Comparison of ENCODE assay signal across 1 cellular context in the genomic region with DNA sequence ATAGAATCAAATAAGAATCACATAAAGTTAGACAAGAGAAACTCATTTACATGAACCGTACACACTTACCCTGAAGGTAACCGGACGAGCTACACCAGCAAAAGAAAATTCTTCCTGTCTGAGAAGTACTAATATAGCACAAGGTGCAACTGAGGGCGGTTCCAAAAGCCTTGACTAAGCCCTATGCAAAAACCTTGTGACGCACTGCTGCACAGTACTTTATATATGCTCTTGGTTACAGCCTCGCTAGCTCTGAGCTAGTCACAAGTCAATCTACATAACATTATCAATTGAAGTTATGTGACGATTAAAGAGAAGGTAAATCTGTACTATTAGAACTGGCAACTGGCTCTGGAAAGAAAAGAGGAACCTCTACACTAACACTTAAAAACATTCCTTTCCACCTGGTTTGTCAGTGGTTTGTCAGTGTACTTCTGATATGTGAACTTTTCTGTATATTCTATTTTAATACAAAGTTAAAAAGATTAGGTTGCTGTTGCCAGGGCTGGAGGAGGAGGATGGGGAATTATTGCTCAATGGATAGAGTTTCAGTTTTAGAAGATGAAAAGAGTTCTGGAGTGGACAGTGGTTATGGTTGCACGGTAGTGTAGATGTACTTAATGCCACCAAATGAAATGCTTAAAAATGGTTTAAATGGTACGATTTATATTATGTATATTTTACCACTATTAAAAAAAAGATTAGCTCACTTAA.
TF ChIP-seq lines count a peak whose summit lies in the region.

No MANE protein-coding gene starts in this region.

TF ChIP-seq in K562, 482 proteins besides CTCF, POLR2A, EP300 and RAD21 (continues in another document):
- TF ChIP-seq MYC (IDR thresholded peaks at IDR 0.05; ENCODE audit: low read depth, low read length) = no peak
- no peak for TF ChIP-seq MYC (CRISPR knock-in tag; IDR thresholded peaks at IDR 0.05; ENCODE audit: borderline replicate concordance, low read depth)
- TF ChIP-seq ZNF707 (CRISPR knock-in tag; conservative IDR thresholded peaks at IDR 0.05) = no peak
- TF ChIP-seq, protein P1, sequence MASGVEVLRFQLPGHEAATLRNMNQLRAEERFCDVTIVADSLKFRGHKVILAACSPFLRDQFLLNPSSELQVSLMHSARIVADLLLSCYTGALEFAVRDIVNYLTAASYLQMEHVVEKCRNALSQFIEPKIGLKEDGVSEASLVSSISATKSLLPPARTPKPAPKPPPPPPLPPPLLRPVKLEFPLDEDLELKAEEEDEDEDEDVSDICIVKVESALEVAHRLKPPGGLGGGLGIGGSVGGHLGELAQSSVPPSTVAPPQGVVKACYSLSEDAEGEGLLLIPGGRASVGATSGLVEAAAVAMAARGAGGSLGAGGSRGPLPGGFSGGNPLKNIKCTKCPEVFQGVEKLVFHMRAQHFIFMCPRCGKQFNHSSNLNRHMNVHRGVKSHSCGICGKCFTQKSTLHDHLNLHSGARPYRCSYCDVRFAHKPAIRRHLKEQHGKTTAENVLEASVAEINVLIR (CRISPR knock-in tag; IDR thresholded peaks at IDR 0.05) = no peak
- no peak for TF ChIP-seq GABPA (tag; conservative IDR thresholded peaks at IDR 0.05; ENCODE audit: low read depth)
- TF ChIP-seq ZNF232 (CRISPR knock-in tag; IDR thresholded peaks at IDR 0.05) = no peak
- TF ChIP-seq HMBOX1 (IDR thresholded peaks at IDR 0.05) = peak; percentile 71
- no peak for TF ChIP-seq GTF2A2 (tag; IDR thresholded peaks at IDR 0.05)
- TF ChIP-seq IRF9 (tag; IDR thresholded peaks at IDR 0.05) = no peak
- TF ChIP-seq NRF1 (conservative IDR thresholded peaks at IDR 0.05 in 1 of 2, IDR thresholded peaks at IDR 0.05 in 1 of 2) = 0 out of 4 replicates have a peak, but pooled peaks of 1 of the 2 experiments have one; percentile 15
- no peak for TF ChIP-seq L3MBTL2 (IDR thresholded peaks at IDR 0.05)
- TF ChIP-seq, protein P2, sequence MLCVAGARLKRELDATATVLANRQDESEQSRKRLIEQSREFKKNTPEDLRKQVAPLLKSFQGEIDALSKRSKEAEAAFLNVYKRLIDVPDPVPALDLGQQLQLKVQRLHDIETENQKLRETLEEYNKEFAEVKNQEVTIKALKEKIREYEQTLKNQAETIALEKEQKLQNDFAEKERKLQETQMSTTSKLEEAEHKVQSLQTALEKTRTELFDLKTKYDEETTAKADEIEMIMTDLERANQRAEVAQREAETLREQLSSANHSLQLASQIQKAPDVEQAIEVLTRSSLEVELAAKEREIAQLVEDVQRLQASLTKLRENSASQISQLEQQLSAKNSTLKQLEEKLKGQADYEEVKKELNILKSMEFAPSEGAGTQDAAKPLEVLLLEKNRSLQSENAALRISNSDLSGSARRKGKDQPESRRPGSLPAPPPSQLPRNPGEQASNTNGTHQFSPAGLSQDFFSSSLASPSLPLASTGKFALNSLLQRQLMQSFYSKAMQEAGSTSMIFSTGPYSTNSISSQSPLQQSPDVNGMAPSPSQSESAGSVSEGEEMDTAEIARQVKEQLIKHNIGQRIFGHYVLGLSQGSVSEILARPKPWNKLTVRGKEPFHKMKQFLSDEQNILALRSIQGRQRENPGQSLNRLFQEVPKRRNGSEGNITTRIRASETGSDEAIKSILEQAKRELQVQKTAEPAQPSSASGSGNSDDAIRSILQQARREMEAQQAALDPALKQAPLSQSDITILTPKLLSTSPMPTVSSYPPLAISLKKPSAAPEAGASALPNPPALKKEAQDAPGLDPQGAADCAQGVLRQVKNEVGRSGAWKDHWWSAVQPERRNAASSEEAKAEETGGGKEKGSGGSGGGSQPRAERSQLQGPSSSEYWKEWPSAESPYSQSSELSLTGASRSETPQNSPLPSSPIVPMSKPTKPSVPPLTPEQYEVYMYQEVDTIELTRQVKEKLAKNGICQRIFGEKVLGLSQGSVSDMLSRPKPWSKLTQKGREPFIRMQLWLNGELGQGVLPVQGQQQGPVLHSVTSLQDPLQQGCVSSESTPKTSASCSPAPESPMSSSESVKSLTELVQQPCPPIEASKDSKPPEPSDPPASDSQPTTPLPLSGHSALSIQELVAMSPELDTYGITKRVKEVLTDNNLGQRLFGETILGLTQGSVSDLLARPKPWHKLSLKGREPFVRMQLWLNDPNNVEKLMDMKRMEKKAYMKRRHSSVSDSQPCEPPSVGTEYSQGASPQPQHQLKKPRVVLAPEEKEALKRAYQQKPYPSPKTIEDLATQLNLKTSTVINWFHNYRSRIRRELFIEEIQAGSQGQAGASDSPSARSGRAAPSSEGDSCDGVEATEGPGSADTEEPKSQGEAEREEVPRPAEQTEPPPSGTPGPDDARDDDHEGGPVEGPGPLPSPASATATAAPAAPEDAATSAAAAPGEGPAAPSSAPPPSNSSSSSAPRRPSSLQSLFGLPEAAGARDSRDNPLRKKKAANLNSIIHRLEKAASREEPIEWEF (CRISPR knock-in tag; IDR thresholded peaks at IDR 0.05) = no peak
- TF ChIP-seq, protein P3, sequence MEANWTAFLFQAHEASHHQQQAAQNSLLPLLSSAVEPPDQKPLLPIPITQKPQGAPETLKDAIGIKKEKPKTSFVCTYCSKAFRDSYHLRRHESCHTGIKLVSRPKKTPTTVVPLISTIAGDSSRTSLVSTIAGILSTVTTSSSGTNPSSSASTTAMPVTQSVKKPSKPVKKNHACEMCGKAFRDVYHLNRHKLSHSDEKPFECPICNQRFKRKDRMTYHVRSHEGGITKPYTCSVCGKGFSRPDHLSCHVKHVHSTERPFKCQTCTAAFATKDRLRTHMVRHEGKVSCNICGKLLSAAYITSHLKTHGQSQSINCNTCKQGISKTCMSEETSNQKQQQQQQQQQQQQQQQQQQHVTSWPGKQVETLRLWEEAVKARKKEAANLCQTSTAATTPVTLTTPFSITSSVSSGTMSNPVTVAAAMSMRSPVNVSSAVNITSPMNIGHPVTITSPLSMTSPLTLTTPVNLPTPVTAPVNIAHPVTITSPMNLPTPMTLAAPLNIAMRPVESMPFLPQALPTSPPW (CRISPR knock-in tag; IDR thresholded peaks at IDR 0.05) = 0 out of 2 replicates have a peak, but pooled peaks have one; percentile 14
- TF ChIP-seq ATF1 (CRISPR knock-in tag; IDR thresholded peaks at IDR 0.05) = no peak
- peak; percentile 52 for TF ChIP-seq ATF1 (tag; IDR thresholded peaks at IDR 0.05)
- no peak for TF ChIP-seq MEIS2 (IDR thresholded peaks at IDR 0.05; ENCODE audit: partially characterized antibody)
- TF ChIP-seq NELFE (IDR thresholded peaks at IDR 0.05; ENCODE audit: insufficient read depth, insufficient read length) = no peak
- TF ChIP-seq HDAC6 (IDR thresholded peaks at IDR 0.05; ENCODE audit: low read depth, low read length) = no peak
- TF ChIP-seq SMAD3 (CRISPR knock-in tag; conservative IDR thresholded peaks at IDR 0.05) = no peak
- no peak for TF ChIP-seq ATF7 (IDR thresholded peaks at IDR 0.05)
- TF ChIP-seq ZNF311 (CRISPR knock-in tag; IDR thresholded peaks at IDR 0.05) = no peak
- TF ChIP-seq, protein P4, sequence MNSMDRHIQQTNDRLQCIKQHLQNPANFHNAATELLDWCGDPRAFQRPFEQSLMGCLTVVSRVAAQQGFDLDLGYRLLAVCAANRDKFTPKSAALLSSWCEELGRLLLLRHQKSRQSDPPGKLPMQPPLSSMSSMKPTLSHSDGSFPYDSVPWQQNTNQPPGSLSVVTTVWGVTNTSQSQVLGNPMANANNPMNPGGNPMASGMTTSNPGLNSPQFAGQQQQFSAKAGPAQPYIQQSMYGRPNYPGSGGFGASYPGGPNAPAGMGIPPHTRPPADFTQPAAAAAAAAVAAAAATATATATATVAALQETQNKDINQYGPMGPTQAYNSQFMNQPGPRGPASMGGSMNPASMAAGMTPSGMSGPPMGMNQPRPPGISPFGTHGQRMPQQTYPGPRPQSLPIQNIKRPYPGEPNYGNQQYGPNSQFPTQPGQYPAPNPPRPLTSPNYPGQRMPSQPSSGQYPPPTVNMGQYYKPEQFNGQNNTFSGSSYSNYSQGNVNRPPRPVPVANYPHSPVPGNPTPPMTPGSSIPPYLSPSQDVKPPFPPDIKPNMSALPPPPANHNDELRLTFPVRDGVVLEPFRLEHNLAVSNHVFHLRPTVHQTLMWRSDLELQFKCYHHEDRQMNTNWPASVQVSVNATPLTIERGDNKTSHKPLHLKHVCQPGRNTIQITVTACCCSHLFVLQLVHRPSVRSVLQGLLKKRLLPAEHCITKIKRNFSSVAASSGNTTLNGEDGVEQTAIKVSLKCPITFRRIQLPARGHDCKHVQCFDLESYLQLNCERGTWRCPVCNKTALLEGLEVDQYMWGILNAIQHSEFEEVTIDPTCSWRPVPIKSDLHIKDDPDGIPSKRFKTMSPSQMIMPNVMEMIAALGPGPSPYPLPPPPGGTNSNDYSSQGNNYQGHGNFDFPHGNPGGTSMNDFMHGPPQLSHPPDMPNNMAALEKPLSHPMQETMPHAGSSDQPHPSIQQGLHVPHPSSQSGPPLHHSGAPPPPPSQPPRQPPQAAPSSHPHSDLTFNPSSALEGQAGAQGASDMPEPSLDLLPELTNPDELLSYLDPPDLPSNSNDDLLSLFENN (IDR thresholded peaks at IDR 0.05; ENCODE audit: low read depth in 2 of 2, low read length in 2 of 2) = no peak
- TF ChIP-seq MTA3 (IDR thresholded peaks at IDR 0.05; ENCODE audit: borderline replicate concordance) = no peak
- TF ChIP-seq, protein P5, sequence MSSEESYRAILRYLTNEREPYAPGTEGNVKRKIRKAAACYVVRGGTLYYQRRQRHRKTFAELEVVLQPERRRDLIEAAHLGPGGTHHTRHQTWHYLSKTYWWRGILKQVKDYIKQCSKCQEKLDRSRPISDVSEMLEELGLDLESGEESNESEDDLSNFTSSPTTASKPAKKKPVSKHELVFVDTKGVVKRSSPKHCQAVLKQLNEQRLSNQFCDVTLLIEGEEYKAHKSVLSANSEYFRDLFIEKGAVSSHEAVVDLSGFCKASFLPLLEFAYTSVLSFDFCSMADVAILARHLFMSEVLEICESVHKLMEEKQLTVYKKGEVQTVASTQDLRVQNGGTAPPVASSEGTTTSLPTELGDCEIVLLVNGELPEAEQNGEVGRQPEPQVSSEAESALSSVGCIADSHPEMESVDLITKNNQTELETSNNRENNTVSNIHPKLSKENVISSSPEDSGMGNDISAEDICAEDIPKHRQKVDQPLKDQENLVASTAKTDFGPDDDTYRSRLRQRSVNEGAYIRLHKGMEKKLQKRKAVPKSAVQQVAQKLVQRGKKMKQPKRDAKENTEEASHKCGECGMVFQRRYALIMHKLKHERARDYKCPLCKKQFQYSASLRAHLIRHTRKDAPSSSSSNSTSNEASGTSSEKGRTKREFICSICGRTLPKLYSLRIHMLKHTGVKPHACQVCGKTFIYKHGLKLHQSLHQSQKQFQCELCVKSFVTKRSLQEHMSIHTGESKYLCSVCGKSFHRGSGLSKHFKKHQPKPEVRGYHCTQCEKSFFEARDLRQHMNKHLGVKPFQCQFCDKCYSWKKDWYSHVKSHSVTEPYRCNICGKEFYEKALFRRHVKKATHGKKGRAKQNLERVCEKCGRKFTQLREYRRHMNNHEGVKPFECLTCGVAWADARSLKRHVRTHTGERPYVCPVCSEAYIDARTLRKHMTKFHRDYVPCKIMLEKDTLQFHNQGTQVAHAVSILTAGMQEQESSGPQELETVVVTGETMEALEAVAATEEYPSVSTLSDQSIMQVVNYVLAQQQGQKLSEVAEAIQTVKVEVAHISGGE (CRISPR knock-in tag; IDR thresholded peaks at IDR 0.05) = no peak
- TF ChIP-seq, protein P6, sequence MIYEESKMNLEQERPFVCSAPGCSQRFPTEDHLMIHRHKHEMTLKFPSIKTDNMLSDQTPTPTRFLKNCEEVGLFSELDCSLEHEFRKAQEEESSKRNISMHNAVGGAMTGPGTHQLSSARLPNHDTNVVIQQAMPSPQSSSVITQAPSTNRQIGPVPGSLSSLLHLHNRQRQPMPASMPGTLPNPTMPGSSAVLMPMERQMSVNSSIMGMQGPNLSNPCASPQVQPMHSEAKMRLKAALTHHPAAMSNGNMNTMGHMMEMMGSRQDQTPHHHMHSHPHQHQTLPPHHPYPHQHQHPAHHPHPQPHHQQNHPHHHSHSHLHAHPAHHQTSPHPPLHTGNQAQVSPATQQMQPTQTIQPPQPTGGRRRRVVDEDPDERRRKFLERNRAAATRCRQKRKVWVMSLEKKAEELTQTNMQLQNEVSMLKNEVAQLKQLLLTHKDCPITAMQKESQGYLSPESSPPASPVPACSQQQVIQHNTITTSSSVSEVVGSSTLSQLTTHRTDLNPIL (CRISPR knock-in tag; IDR thresholded peaks at IDR 0.05) = no peak
- no peak for TF ChIP-seq CEBPG (CRISPR knock-in tag; IDR thresholded peaks at IDR 0.05)
- peak in 1 of 2 experiments; percentile 67; a peak in 2 of 4 replicates for TF ChIP-seq CEBPG (tag; conservative IDR thresholded peaks at IDR 0.05 in 1 of 2, IDR thresholded peaks at IDR 0.05 in 1 of 2)
- TF ChIP-seq MAFG (tag; conservative IDR thresholded peaks at IDR 0.05) = no peak
- no peak for TF ChIP-seq PML (IDR thresholded peaks at IDR 0.05; ENCODE audit: low read length)
- no peak for TF ChIP-seq RB1 (IDR thresholded peaks at IDR 0.05; ENCODE audit: low read depth)
- no peak for TF ChIP-seq RAD51 (IDR thresholded peaks at IDR 0.05; ENCODE audit: borderline replicate concordance, low read depth)
- no peak for TF ChIP-seq ZKSCAN8 (CRISPR knock-in tag; IDR thresholded peaks at IDR 0.05)
- no peak for TF ChIP-seq KHSRP (IDR thresholded peaks at IDR 0.05)
- no peak for TF ChIP-seq ZNF140 (CRISPR knock-in tag; IDR thresholded peaks at IDR 0.05)
